ENCODE assay signal across 9 cellular contexts in genomic region chr12:29640589-29641345, GRCh38.
A peak's percentile ranks its signal among the peaks of the same experiment; 100 is the strongest.
DNase-seq lines count a peak whose midpoint lies in the region; ATAC-seq, FAIRE-seq and TF ChIP-seq lines count a peak whose summit lies in the region.
"Had no signal": no experiment of that assay in that cellular context is flagged by ENCODE, and none has a peak within 500 bp of the region (broad histone marks: within the 10 kb centered on the region; RNA-seq: fewer than 3 reads in every experiment).

No MANE protein-coding gene starts in this region.

- no peaks in the 10 kb centered on the region for H3K79me2 ChIP-seq in smooth muscle cell (ENCODE audit: low read depth)

- H2AFZ ChIP-seq in smooth muscle cell (ENCODE audit: low read depth), result peak overlapping the region; percentile 61

- H3K4me1 ChIP-seq in kidney (ENCODE audit: control insufficient read depth in 1 of 2, insufficient read depth in 1 of 2, low read depth in 1 of 2, low read length in 2 of 2) (peaks cover 0 to 5% of the 10 kb centered on the region in 2 donors), smooth muscle cell (ENCODE audit: low read depth) (peaks cover 12% of the 10 kb centered on the region), upper lobe of right lung (no peaks in the 10 kb centered on the region), mucosa of descending colon (ENCODE audit: low read depth) (no peaks in the 10 kb centered on the region)

- H3K27me3 ChIP-seq in smooth muscle cell (ENCODE audit: low read depth) (no peaks in the 10 kb centered on the region), upper lobe of right lung (no peaks in the 10 kb centered on the region)

- TF ChIP-seq CTCF in cardiac fibroblast (IDR thresholded peaks at IDR 0.05; ENCODE audit: low read depth, low read length), result peak; percentile 17
- TF ChIP-seq CTCF in kidney (IDR thresholded peaks at IDR 0.05; ENCODE audit: borderline replicate concordance, extremely low read depth, insufficient read depth), result no peak
- TF ChIP-seq CTCF in smooth muscle cell (IDR thresholded peaks at IDR 0.05; ENCODE audit: borderline replicate concordance, insufficient read depth, poor library complexity, severe bottlenecking), result no peak
- no peak for TF ChIP-seq CTCF in upper lobe of right lung (IDR thresholded peaks at IDR 0.05)
- no peak for TF ChIP-seq CTCF in mucosa of descending colon (IDR thresholded peaks at IDR 0.05)

- no peaks in the 10 kb centered on the region for H4K20me1 ChIP-seq in smooth muscle cell (ENCODE audit: low read depth)

- H3F3A ChIP-seq in smooth muscle cell (ENCODE audit: low read depth), result peaks cover 3% of the 10 kb centered on the region

- FAIRE-seq in kidney (lab: Jason Lieb, UNC), result no peak

- H3K9ac ChIP-seq in kidney (ENCODE audit: low read length in 2 of 2) (no peak overlapping the region), smooth muscle cell (ENCODE audit: low read depth) (peak overlapping the region; percentile 71)

- WGBS in smooth muscle cell (ENCODE audit: low lambda C conversion rate), result 19% methylated on average over 13 of the region's 13 CpGs

- ATAC-seq in GM18511 (IDR thresholded peaks at IDR 0.05; ENCODE audit: unreplicated experiment) (no peak), upper lobe of right lung (no peak), mucosa of descending colon (no peak)

- peak overlapping the region; percentile 26 to 37 for H3K27ac ChIP-seq in kidney (ENCODE audit: low read depth in 2 of 2, low read length in 2 of 2)
- H3K27ac ChIP-seq in smooth muscle cell (ENCODE audit: low read depth), result peak overlapping the region; percentile 88
- no peak overlapping the region for H3K27ac ChIP-seq in upper lobe of right lung

- peak overlapping the region; percentile 54 for H3K4me2 ChIP-seq in smooth muscle cell

- intact Hi-C loops in kidney (cut with DNase I), result no loop called here
- intact Hi-C loops in upper lobe of right lung (cut with DNase I), result no loop called here
- intact Hi-C loops in mucosa of descending colon (cut with DNase I, micrococcal nuclease), result no loop called here

- DNase-seq in HT-29 (ENCODE audit: low spot score) (peak; percentile 69), cardiac fibroblast (ENCODE audit: low read depth in 2 of 2) (peak; percentile 86 to 89), kidney (no peak), smooth muscle cell (lab: John Stamatoyannopoulos, UW; ENCODE audit: unreplicated experiment) (no peak), upper lobe of right lung (no peak), NOMO-1 treated with dmso at 0.1 percent for 144 hours (lab: John Stamatoyannopoulos, UW; ENCODE audit: unreplicated experiment) (no peak), mucosa of descending colon (no peak)
- DNase-seq: NCI-H748 treated with DMSO at 0.1 percent for 48 hours had no signal

- H3K9me3 ChIP-seq in kidney (ENCODE audit: control insufficient read depth in 1 of 2, low read length in 2 of 2) (no peaks in the 10 kb centered on the region), smooth muscle cell (replicated peaks; ENCODE audit: low read depth) (no peaks in the 10 kb centered on the region), upper lobe of right lung (no peaks in the 10 kb centered on the region), mucosa of descending colon (no peaks in the 10 kb centered on the region)

- H3K4me3 ChIP-seq in cardiac fibroblast (replicated peaks in 1 of 2; ENCODE audit: low read depth in 2 of 2, low read length in 2 of 2), result peak overlapping the region in 1 of 2 donors; percentile 14
- peak overlapping the region in 1 of 2 donors; percentile 5 for H3K4me3 ChIP-seq in kidney (ENCODE audit: low read length in 2 of 2)
- peak overlapping the region; percentile 5 for H3K4me3 ChIP-seq in smooth muscle cell
- H3K4me3 ChIP-seq in upper lobe of right lung, result no peak overlapping the region
- no peak overlapping the region for H3K4me3 ChIP-seq in mucosa of descending colon

- H3K36me3 ChIP-seq in kidney (ENCODE audit: control insufficient read depth in 1 of 2, insufficient read depth in 2 of 2, low read length in 2 of 2) (no peaks in the 10 kb centered on the region), smooth muscle cell (ENCODE audit: low read depth) (no peaks in the 10 kb centered on the region), upper lobe of right lung (no peaks in the 10 kb centered on the region), mucosa of descending colon (ENCODE audit: low read depth) (no peaks in the 10 kb centered on the region)

Comparison
In these comparisons a context has a peak if more than half of its experiments do, and no peak if none do; other contexts are left out.
1. DNase-seq: peak in HT-29 (single experiment) and cardiac fibroblast (2 of 2); none in kidney (single experiment), smooth muscle cell (single experiment), upper lobe of right lung (single experiment), NOMO-1 treated with dmso at 0.1 percent for 144 hours (single experiment) and mucosa of descending colon (0 of 3).